22 cellular contexts compared by ENCODE assay signal in genomic region chr5:153696256-153696655, GRCh38.
"Had no signal": no experiment of that assay in that cellular context is flagged by ENCODE, and none has a peak within 500 bp of the region (broad histone marks: within the 10 kb centered on the region; RNA-seq: fewer than 3 reads in every experiment).

No MANE protein-coding gene starts in this region.

- DNase-seq: activated CD4-positive, alpha-beta memory T cell treated with anti-CD3 and anti-CD28 coated beads, Interleukin-2, amount 10 ng/mL, durations not matched to agents 7 days and 5 days; activated CD4-positive, alpha-beta T cell treated with anti-CD3 and anti-CD28 coated beads for 36 hours; activated CD4-positive, alpha-beta T cell treated with anti-CD3 and anti-CD28 coated beads, Interleukin-2, amount 10 ng/mL, durations not matched to agents 7 days and 5 days; activated CD4-positive, alpha-beta T cell treated with anti-CD3 and anti-CD28 coated beads, Interleukin-2, amount 50 U/mL, for 4 hours; activated CD4-positive, CD25-positive, alpha-beta regulatory T cell; activated CD4-positive, CD25-positive, alpha-beta regulatory T cell treated with anti-CD3 and anti-CD28 coated beads, Interleukin-2, amount 50 U/mL, for 72 hours; activated CD8-positive, alpha-beta memory T cell treated with anti-CD3 and anti-CD28 coated beads, Interleukin-2, amount 50 U/mL, for 48 hours; activated gamma-delta T cell; activated naive CD4-positive, alpha-beta T cell; activated naive CD4-positive, alpha-beta T cell treated with anti-CD3 and anti-CD28 coated beads, Interleukin-2, amount 50 U/mL, for 16 hours; activated T-cell treated with anti-CD3 and anti-CD28 coated beads for 4 hours; activated T-cell treated with anti-CD3 and anti-CD28 coated beads, Interleukin-2, amount 50 U/mL, for 24 hours; activated T-cell treated with anti-CD3 and anti-CD28 coated beads, Interleukin-2, amount 50 U/mL, for 72 hours; amniotic stem cell; anterior cingulate cortex; brain microvascular endothelial cell; dorsolateral prefrontal cortex; effector memory CD4-positive, alpha-beta T cell; endodermal cell; foreskin fibroblast; head of caudate nucleus; T-helper 2 cell had no signal
